ENCODE assay signal across 8 cellular contexts in the genomic region with DNA sequence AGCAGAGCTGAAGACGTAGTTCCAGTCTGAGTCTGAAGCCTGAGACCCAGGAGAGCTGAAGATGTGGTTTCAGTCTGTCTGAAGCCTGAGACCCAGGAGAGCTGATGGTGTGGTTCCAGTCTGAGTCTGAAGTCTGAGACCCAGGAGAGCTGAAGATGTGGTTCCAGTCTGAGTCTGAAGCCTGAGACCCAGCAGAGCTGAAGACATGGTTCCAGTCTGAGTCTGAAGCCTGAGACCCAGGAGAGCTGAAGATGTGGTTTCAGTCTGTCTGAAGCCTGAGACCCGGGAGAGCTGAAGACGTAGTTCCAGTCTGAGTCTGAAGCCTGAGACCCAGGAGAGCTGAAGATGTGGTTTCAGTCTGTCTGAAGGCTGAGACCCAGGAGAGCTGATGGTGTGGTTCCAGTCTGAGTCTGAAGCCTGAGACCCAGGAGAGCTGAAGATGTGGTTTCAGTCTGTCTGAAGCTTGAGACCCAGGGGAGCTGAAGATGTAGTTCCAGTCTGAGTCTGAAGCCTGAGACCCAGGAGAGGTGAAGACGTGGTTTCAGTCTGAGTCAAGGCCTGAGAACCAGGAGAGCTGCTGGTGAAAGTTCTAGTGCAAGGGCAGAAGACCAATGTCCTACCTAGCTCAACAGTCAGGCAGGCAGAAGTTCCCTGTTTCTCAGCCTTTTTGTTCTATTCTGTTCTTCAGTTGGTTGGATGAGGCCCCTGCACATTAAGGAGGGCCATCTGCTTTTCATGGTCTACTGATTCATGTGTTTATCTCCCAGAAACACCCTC. TPM values are rescaled to one million over a fixed set of nuclear protein-coding genes. Genes with fewer than 3 reads are reported as not detected.
DNase-seq lines count a peak whose midpoint lies in the region; ATAC-seq and TF ChIP-seq lines count a peak whose summit lies in the region.
"Not testable (repeated sequence)": the region's sequence is repeated elsewhere in the genome, so short reads cannot be mapped to it uniquely, and the experiment has no call there.
"Had no signal": no experiment of that assay in that cellular context is flagged by ENCODE, and none has a peak within 500 bp of the region (broad histone marks: within the 10 kb centered on the region; RNA-seq: fewer than 3 reads in every experiment).

No MANE protein-coding gene starts in this region.

- peaks cover 34% of the 10 kb centered on the region for H3K27me3 Mint-ChIP-seq in T-helper 17 cell
- peaks cover 45% of the 10 kb centered on the region for H3K27me3 Mint-ChIP-seq in activated naive CD8-positive, alpha-beta T cell treated with anti-CD3 and anti-CD28 coated beads for 36 hours

- peaks cover 17% of the 10 kb centered on the region for H3K9me3 Mint-ChIP-seq in activated naive CD8-positive, alpha-beta T cell treated with anti-CD3 and anti-CD28 coated beads for 36 hours

- H3K4me3 Mint-ChIP-seq in T-helper 17 cell = peak overlapping the region; percentile 45
- H3K4me3 Mint-ChIP-seq in activated naive CD8-positive, alpha-beta T cell treated with anti-CD3 and anti-CD28 coated beads for 36 hours = not testable (repeated sequence)

- not testable (repeated sequence) for H3K9me3 ChIP-seq in T-helper 17 cell (ENCODE audit: control insufficient read depth, low read length, poor library complexity, severe bottlenecking)

- ATAC-seq in GM19397 (IDR thresholded peaks at IDR 0.05; ENCODE audit: unreplicated experiment) (peak; percentile 43), HG03342 (IDR thresholded peaks at IDR 0.05; ENCODE audit: unreplicated experiment) (peak; percentile 56)
- not testable (repeated sequence) for ATAC-seq in T-helper 17 cell

- DNase-seq in GM13977 (ENCODE audit: low spot score) (peak; percentile 72), activated T-cell treated with anti-CD3 and anti-CD28 coated beads for 48 hours (ENCODE audit: low read depth) (peak; percentile 40)
- not testable (repeated sequence) for DNase-seq in T-helper 17 cell; activated naive CD8-positive, alpha-beta T cell treated with anti-CD3 and anti-CD28 coated beads for 36 hours
- peak; percentile 43 for DNase-seq in stimulated activated CD4-positive, alpha-beta T cell treated with anti-CD3 and anti-CD28 coated beads, Interleukin-4, amount 100 ng/mL, for 24 hours

- in situ Hi-C loops in GM13977 (cut with MboI; ENCODE audit: low pct_unique_long_range_greater_than_20kb, low sequenced_read_pairs, unreplicated experiment) = not testable (repeated sequence)

- TF ChIP-seq CTCF in GM13977 (IDR thresholded peaks at IDR 0.05; ENCODE audit: extremely low read depth, insufficient read depth, missing control alignments) = not testable (repeated sequence)

- H3K27ac Mint-ChIP-seq in T-helper 17 cell = not testable (repeated sequence)
- peak overlapping the region; percentile 42 for H3K27ac Mint-ChIP-seq in activated naive CD8-positive, alpha-beta T cell treated with anti-CD3 and anti-CD28 coated beads for 36 hours

- peaks cover 18% of the 10 kb centered on the region for H3K36me3 Mint-ChIP-seq in T-helper 17 cell (ENCODE audit: low read depth)
- H3K36me3 Mint-ChIP-seq in activated naive CD8-positive, alpha-beta T cell treated with anti-CD3 and anti-CD28 coated beads for 36 hours = peaks cover 49% of the 10 kb centered on the region

- H3K4me1 Mint-ChIP-seq in T-helper 17 cell = peaks cover 19% of the 10 kb centered on the region
- H3K4me1 Mint-ChIP-seq in activated naive CD8-positive, alpha-beta T cell treated with anti-CD3 and anti-CD28 coated beads for 36 hours = peaks cover 36% of the 10 kb centered on the region

RNA-seq across cellular contexts. Expression of a gene that starts 3.9 kb away (rescaled TPM):
- 10 to 100 TPM in 1 of 2 donors, 1 to 10 TPM in 1; 2.3 to 27.0 TPM for total RNA-seq in T-helper 17 cell
- total RNA-seq in activated naive CD8-positive, alpha-beta T cell treated with anti-CD3 and anti-CD28 coated beads for 36 hours = 1 to 10 TPM; 1.2 to 1.5 TPM
- total RNA-seq: MCF 10A had no signal

RNA-seq across cellular contexts. Expression of a gene that starts 28.9 kb away (rescaled TPM):
- 10 to 100 TPM; 28.4 to 37.3 TPM for total RNA-seq in T-helper 17 cell
- 10 to 100 TPM; 65.5 to 67.2 TPM for total RNA-seq in activated naive CD8-positive, alpha-beta T cell treated with anti-CD3 and anti-CD28 coated beads for 36 hours

RNA-seq across cellular contexts. Expression of a gene that starts 43.2 kb away (rescaled TPM):
- total RNA-seq in T-helper 17 cell = 1 to 10 TPM; 2.1 to 3.2 TPM
- 10 to 100 TPM; 16.0 to 17.9 TPM for total RNA-seq in activated naive CD8-positive, alpha-beta T cell treated with anti-CD3 and anti-CD28 coated beads for 36 hours

Comparison
In these comparisons a context has a peak if more than half of its experiments do, and no peak if none do; other contexts are left out.
1. RNA of a gene that starts 43.2 kb away (total RNA-seq): 16.0 to 17.9 TPM in activated naive CD8-positive, alpha-beta T cell treated with anti-CD3 and anti-CD28 coated beads for 36 hours; 2.1 to 3.2 TPM in T-helper 17 cell; every median in the first group is over 4 times any median in the second.